Comparison of ENCODE assay signal across 8 cellular contexts in genomic region chr18:36186461-36187137, GRCh38. TPM values are rescaled to one million over a fixed set of nuclear protein-coding genes. Genes with fewer than 3 reads are reported as not detected.
DNase-seq lines count a peak whose midpoint lies in the region; ATAC-seq and TF ChIP-seq lines count a peak whose summit lies in the region.

No MANE protein-coding gene starts in this region.

- H3K9ac ChIP-seq in endodermal cell (ENCODE audit: extremely low read depth, low read length, poor library complexity, severe bottlenecking), result no peak overlapping the region

- H3K4me1 ChIP-seq in SJCRH30 (no peaks in the 10 kb centered on the region), endodermal cell (ENCODE audit: control insufficient read depth, insufficient read depth, low read length) (no peaks in the 10 kb centered on the region), muscle layer of duodenum (ENCODE audit: control insufficient read depth in 1 of 2, insufficient read depth in 2 of 2, low read length in 2 of 2) (peaks cover 0 to 10% of the 10 kb centered on the region in 2 donors)

- H3K4me3 Mint-ChIP-seq in endodermal cell, result peak overlapping the region; percentile 65

- ATAC-seq in HG03139 (IDR thresholded peaks at IDR 0.05; ENCODE audit: unreplicated experiment), result no peak

- peaks cover 13% of the 10 kb centered on the region for H3K4me1 Mint-ChIP-seq in endodermal cell

- H3K4me3 ChIP-seq in SJCRH30 (peak overlapping the region; percentile 46), endodermal cell (ENCODE audit: low read length) (peak overlapping the region; percentile 82), muscle layer of duodenum (ENCODE audit: low read depth in 1 of 2, low read length in 2 of 2) (peak overlapping the region; percentile 79 to 83)

- H3K9me3 Mint-ChIP-seq in endodermal cell, result no peaks in the 10 kb centered on the region

- H3K27ac Mint-ChIP-seq in endodermal cell, result no peak overlapping the region

- H3K36me3 ChIP-seq in SJCRH30 (no peaks in the 10 kb centered on the region), endodermal cell (ENCODE audit: control insufficient read depth, insufficient read depth, low read length) (no peaks in the 10 kb centered on the region), muscle layer of duodenum (ENCODE audit: control insufficient read depth in 1 of 2, insufficient read depth in 2 of 2, low read length in 2 of 2) (no peaks in the 10 kb centered on the region)

- H3K27me3 ChIP-seq in SJCRH30, result no peaks in the 10 kb centered on the region
- H3K27me3 ChIP-seq in endodermal cell (ENCODE audit: control insufficient read depth, insufficient read depth, low read length, poor library complexity, severe bottlenecking), result peaks cover 75% of the 10 kb centered on the region
- no peaks in the 10 kb centered on the region for H3K27me3 ChIP-seq in muscle layer of duodenum (ENCODE audit: low read depth, low read length)

- peak; percentile 52 for DNase-seq in stimulated activated CD4-positive, alpha-beta T cell treated with anti-CD3 and anti-CD28 coated beads, Interleukin-15, amount 100 ng/mL, for 24 hours
- no peak for DNase-seq in stimulated activated CD4-positive, alpha-beta T cell treated with anti-CD3 and anti-CD28 coated beads, Interleukin-1b, Interleukin-23, amount 100 ng/mL, for 48 hours
- DNase-seq in SJCRH30, result no peak
- DNase-seq in endodermal cell, result peak; percentile 71
- DNase-seq in GF-D8 (lab: John Stamatoyannopoulos, UW), result no peak
- DNase-seq in amniotic stem cell (lab: John Stamatoyannopoulos, UW), result no peak

- WGBS in endodermal cell (ENCODE audit: insufficient coverage in 1 of 2, insufficient read length in 1 of 2), 2 experiments, result 20 to 24% methylated on average over 24 to 42 of the region's 42 CpGs

- H3K27ac ChIP-seq in SJCRH30 (no peak overlapping the region), endodermal cell (ENCODE audit: low read depth, low read length) (no peak overlapping the region), muscle layer of duodenum (ENCODE audit: low read length) (no peak overlapping the region)

- TF ChIP-seq CTCF in endodermal cell (conservative IDR thresholded peaks at IDR 0.05), result no peak

- no peaks in the 10 kb centered on the region for H3K9me3 ChIP-seq in SJCRH30 (replicated peaks)
- no peaks in the 10 kb centered on the region for H3K9me3 ChIP-seq in endodermal cell (ENCODE audit: control insufficient read depth, low read length)
- H3K9me3 ChIP-seq in muscle layer of duodenum (ENCODE audit: control insufficient read depth in 1 of 2, low read length in 2 of 2), result no peaks in the 10 kb centered on the region

- H3K36me3 Mint-ChIP-seq in endodermal cell (ENCODE audit: low read depth), result no peaks in the 10 kb centered on the region

- peaks cover 76% of the 10 kb centered on the region for H3K27me3 Mint-ChIP-seq in endodermal cell (ENCODE audit: insufficient read depth)

RNA-seq across cellular contexts. Expression of gene MOCOS, which starts 0.7 kb away (rescaled TPM):
- total RNA-seq in SJCRH30 (2014; rRNA removed; shearing (Covaris generic)), result 0.05 TPM in 1 of 2 replicates, not detected in the other
- 1 to 10 TPM in 1 of 2 donors, under 1 TPM in 1; 0.51 to 1.4 TPM for total RNA-seq in endodermal cell
- 0.36 TPM for polyA plus RNA-seq in endodermal cell (2013, experiment 1 of 2)
- 0.75 TPM for polyA plus RNA-seq in endodermal cell (2013, experiment 2 of 2)

RNA-seq across cellular contexts. Expression of gene ELP2, which starts 56.9 kb away (rescaled TPM):
- total RNA-seq in SJCRH30 (2014; rRNA removed; shearing (Covaris generic)), result 53.8 and 72.2 TPM in 2 replicates
- total RNA-seq in endodermal cell, result 100 to 1,000 TPM; 125 to 129 TPM
- polyA plus RNA-seq in endodermal cell (2013, experiment 1 of 2), result 94.2 TPM
- 79.5 TPM for polyA plus RNA-seq in endodermal cell (2013, experiment 2 of 2)

RNA-seq across cellular contexts. Expression of gene SLC39A6, which starts 57.5 kb away (rescaled TPM):
- 45.7 and 50.6 TPM in 2 replicates for total RNA-seq in SJCRH30 (2014; rRNA removed; shearing (Covaris generic))
- total RNA-seq in endodermal cell, result 10 to 100 TPM; 25.7 to 34.1 TPM
- 108 TPM for polyA plus RNA-seq in endodermal cell (2013, experiment 1 of 2)
- polyA plus RNA-seq in endodermal cell (2013, experiment 2 of 2), result 90.6 TPM

Comparison
In these comparisons a context has a peak if more than half of its experiments do, and no peak if none do; other contexts are left out.
1. DNase-seq: peak in stimulated activated CD4-positive, alpha-beta T cell treated with anti-CD3 and anti-CD28 coated beads, Interleukin-15, amount 100 ng/mL, for 24 hours (single experiment) and endodermal cell (single experiment); none in stimulated activated CD4-positive, alpha-beta T cell treated with anti-CD3 and anti-CD28 coated beads, Interleukin-1b, Interleukin-23, amount 100 ng/mL, for 48 hours (single experiment), SJCRH30 (0 of 2), GF-D8 (single experiment) and amniotic stem cell (single experiment).
2. Peak in every context shown above with its lines, with median percentiles within 50 percentile points of each other: H3K4me3 ChIP-seq.